ENCODE assay signal across 16 cellular contexts in genomic region chr10:132481690-132482089, GRCh38. TPM values are rescaled to one million over a fixed set of nuclear protein-coding genes. Genes with fewer than 3 reads are reported as not detected.
DNase-seq lines count a peak whose midpoint lies in the region; ATAC-seq and TF ChIP-seq lines count a peak whose summit lies in the region.
"Had no signal": no experiment of that assay in that cellular context is flagged by ENCODE, and none has a peak within 500 bp of the region (broad histone marks: within the 10 kb centered on the region; RNA-seq: fewer than 3 reads in every experiment).

No MANE protein-coding gene starts in this region.

- H3K4me3 Mint-ChIP-seq in activated naive CD8-positive, alpha-beta T cell treated with anti-CD3 and anti-CD28 coated beads for 36 hours: no peak overlapping the region
- no peak overlapping the region for H3K4me3 Mint-ChIP-seq in T-cell
- H3K4me3 Mint-ChIP-seq: nephron progenitor cell had no signal

- no peaks in the 10 kb centered on the region for H3K27me3 Mint-ChIP-seq in activated naive CD8-positive, alpha-beta T cell treated with anti-CD3 and anti-CD28 coated beads for 36 hours
- peaks cover 0 to 14% of the 10 kb centered on the region in 2 donors for H3K27me3 Mint-ChIP-seq in T-cell

- H3K27ac ChIP-seq in HUES6 (ENCODE audit: low read depth, low read length) (peak overlapping the region; percentile 72; the same call in 1 of the 2 replicates), mammary epithelial cell (ENCODE audit: insufficient read depth, low read depth, low read length) (peak overlapping the region; percentile 82), mesodermal cell (ENCODE audit: low read depth, low read length, severe bottlenecking) (peak overlapping the region; percentile 92), suprapubic skin (peak overlapping the region; percentile 86)
- H3K27ac ChIP-seq: right lobe of liver had no signal

- dilution Hi-C loops in mammary epithelial cell (cut with HindIII; ENCODE audit: low sequenced_read_pairs): no loop called here

- CTCF ChIA-PET in mammary epithelial cell (lab: Charles Lee; ENCODE audit: low non-redundant PET) (no interaction called here), T-cell (lab: Charles Lee) (no interaction called here)

- TF ChIP-seq CTCF in mammary epithelial cell (conservative IDR thresholded peaks at IDR 0.05 in 1 of 2, IDR thresholded peaks at IDR 0.05 in 1 of 2; ENCODE audit: extremely low read depth in 1 of 2, insufficient read depth in 1 of 2, low read depth in 1 of 2, low read length in 2 of 2) (no peak), suprapubic skin (IDR thresholded peaks at IDR 0.05) (no peak)

- H3K4me1 Mint-ChIP-seq in activated naive CD8-positive, alpha-beta T cell treated with anti-CD3 and anti-CD28 coated beads for 36 hours: no peaks in the 10 kb centered on the region
- no peaks in the 10 kb centered on the region for H3K4me1 Mint-ChIP-seq in T-cell

- peak overlapping the region; percentile 81 for H2AFZ ChIP-seq in mammary epithelial cell (ENCODE audit: low read depth, low read length)

- WGBS in mammary epithelial cell (ENCODE audit: low coverage, missing lambda C conversion rate): 59% methylated on average over 6 of the region's 10 CpGs
- 46 to 56% methylated on average over 6 to 9 of the region's 10 CpGs for WGBS in mesodermal cell (ENCODE audit: insufficient coverage in 2 of 2), 2 experiments
- 59% methylated on average over 10 of the region's 10 CpGs for WGBS in suprapubic skin

- peaks cover 21% of the 10 kb centered on the region for H3K4me1 ChIP-seq in HUES6 (ENCODE audit: control insufficient read depth, insufficient read depth, low read length)
- H3K4me1 ChIP-seq in mammary epithelial cell (ENCODE audit: insufficient read depth, low read length): peaks cover 15% of the 10 kb centered on the region
- H3K4me1 ChIP-seq in mesodermal cell (ENCODE audit: control insufficient read depth, insufficient read depth, low read length, poor library complexity, severe bottlenecking): peaks cover 12% of the 10 kb centered on the region
- H3K4me1 ChIP-seq in suprapubic skin: peaks cover 29% of the 10 kb centered on the region

- no peak for TF ChIP-seq POLR2A in suprapubic skin (IDR thresholded peaks at IDR 0.05)

- ATAC-seq in T-cell (replicated peaks in 1 of 4): no peak
- ATAC-seq: right lobe of liver had no signal

- DNase-seq in mammary epithelial cell: no peak
- DNase-seq in suprapubic skin (ENCODE audit: low spot score in 2 of 2): peak; percentile 41 to 49
- DNase-seq in stimulated activated CD4-positive, alpha-beta T cell treated with anti-CD3 and anti-CD28 coated beads, Interleukin-2, amount 100 ng/mL, for 24 hours: no peak
- DNase-seq in activated naive CD8-positive, alpha-beta T cell treated with anti-CD3 and anti-CD28 coated beads for 36 hours: no peak
- DNase-seq in T-cell: no peak
- no peak for DNase-seq in NCI-H748 (lab: John Stamatoyannopoulos, UW; ENCODE audit: unreplicated experiment)
- DNase-seq: activated CD4-positive, alpha-beta T cell treated with anti-CD3 and anti-CD28 coated beads, Interleukin-2, amount 50 U/mL, for 4 hours; activated T-cell treated with anti-CD3 and anti-CD28 coated beads, Interleukin-2, amount 50 U/mL, for 48 hours; erythroblast; NCI-H187 treated with DMSO at 0.1 percent for 48 hours; NCI-H524; nephron progenitor cell; OCI-M1; right lobe of liver had no signal

- no peak overlapping the region for H3K4me3 ChIP-seq in HUES6 (ENCODE audit: low read depth, low read length)
- H3K4me3 ChIP-seq in mammary epithelial cell (replicated peaks in 1 of 3; ENCODE audit: insufficient read depth in 1 of 3, low read depth in 2 of 3, low read length in 3 of 3): no peak overlapping the region
- H3K4me3 ChIP-seq in mesodermal cell (ENCODE audit: extremely low read depth, insufficient read depth, low read length, poor library complexity, severe bottlenecking): no peak overlapping the region
- no peak overlapping the region for H3K4me3 ChIP-seq in suprapubic skin
- H3K4me3 ChIP-seq: right lobe of liver had no signal

- no TSS peak for BruUV-seq in mammary epithelial cell (replicated peaks; lab: Mats Ljungman, UMichigan)

- no peaks in the 10 kb centered on the region for H3K27me3 ChIP-seq in HUES6 (ENCODE audit: control insufficient read depth, insufficient read depth, low read length)
- peaks cover under 1% of the 10 kb centered on the region for H3K27me3 ChIP-seq in mammary epithelial cell (ENCODE audit: insufficient read depth, low read length)
- no peaks in the 10 kb centered on the region for H3K27me3 ChIP-seq in suprapubic skin
- H3K27me3 ChIP-seq: right lobe of liver had no signal

- H3K9me3 ChIP-seq in HUES6 (ENCODE audit: control insufficient read depth, insufficient read depth, low read depth, low read length) (no peaks in the 10 kb centered on the region; the same call in 1 of the 2 replicates), mammary epithelial cell (replicated peaks; ENCODE audit: insufficient read depth, low read length) (no peaks in the 10 kb centered on the region), mesodermal cell (ENCODE audit: control insufficient read depth, low read length) (no peaks in the 10 kb centered on the region), suprapubic skin (no peaks in the 10 kb centered on the region)
- H3K9me3 ChIP-seq: right lobe of liver had no signal

- H3K36me3 ChIP-seq in HUES6 (ENCODE audit: control insufficient read depth, insufficient read depth, low read length): no peaks in the 10 kb centered on the region
- H3K36me3 ChIP-seq in mammary epithelial cell (ENCODE audit: insufficient read depth, low read length): no peaks in the 10 kb centered on the region
- H3K36me3 ChIP-seq in mesodermal cell (ENCODE audit: control insufficient read depth, insufficient read depth, low read length): no peaks in the 10 kb centered on the region
- no peaks in the 10 kb centered on the region for H3K36me3 ChIP-seq in suprapubic skin
- H3K36me3 ChIP-seq: right lobe of liver had no signal

- no peak overlapping the region for H3K27ac Mint-ChIP-seq in activated naive CD8-positive, alpha-beta T cell treated with anti-CD3 and anti-CD28 coated beads for 36 hours
- no peak overlapping the region for H3K27ac Mint-ChIP-seq in T-cell

- H3K36me3 Mint-ChIP-seq in activated naive CD8-positive, alpha-beta T cell treated with anti-CD3 and anti-CD28 coated beads for 36 hours: no peaks in the 10 kb centered on the region
- H3K36me3 Mint-ChIP-seq in T-cell: no peaks in the 10 kb centered on the region

- peak overlapping the region; percentile 20 for H3K9ac ChIP-seq in HUES6 (ENCODE audit: low read length)
- peak overlapping the region; percentile 20 for H3K9ac ChIP-seq in mammary epithelial cell (ENCODE audit: insufficient read depth, low read length)

- intact Hi-C loops in mammary epithelial cell (cut with micrococcal nuclease): no loop called here

- H3K4me2 ChIP-seq in mammary epithelial cell (ENCODE audit: insufficient read depth, low read depth, low read length): peak overlapping the region; percentile 64

- no peaks in the 10 kb centered on the region for H3K79me2 ChIP-seq in mammary epithelial cell (ENCODE audit: insufficient read depth, low read length)

- H4K20me1 ChIP-seq in mammary epithelial cell (ENCODE audit: insufficient read depth, low read length): no peaks in the 10 kb centered on the region

- in situ Hi-C loops in mammary epithelial cell (cut with MboI; ENCODE audit: low sequenced_read_pairs in 2 of 2): no loop called here

- H3K9me3 Mint-ChIP-seq in activated naive CD8-positive, alpha-beta T cell treated with anti-CD3 and anti-CD28 coated beads for 36 hours: no peaks in the 10 kb centered on the region
- no peaks in the 10 kb centered on the region for H3K9me3 Mint-ChIP-seq in T-cell

- POLR2A ChIA-PET in T-cell (lab: Charles Lee): no interaction called here

- TF ChIP-seq EP300 in suprapubic skin (IDR thresholded peaks at IDR 0.05): no peak

RNA-seq across cellular contexts. Expression of gene INPP5A, which starts 55.9 kb away (rescaled TPM):
- total RNA-seq in mammary epithelial cell (10 to 100 TPM; 18.0 to 18.7 TPM), suprapubic skin (10 to 100 TPM; 28.1 to 39.1 (median 32.3) TPM), T-cell (10 to 100 TPM; 20.9 to 23.1 (median 22.9) TPM)
- polyA plus RNA-seq in mammary epithelial cell: 17.3 TPM
- 18.8 TPM for polyA minus RNA-seq in mammary epithelial cell
- polyA plus RNA-seq in mesodermal cell (2013, experiment 1 of 2): 33.0 TPM
- polyA plus RNA-seq in mesodermal cell (2013, experiment 2 of 2): 32.5 TPM
- 1 to 10 TPM; 6.1 to 7.4 TPM for total RNA-seq in activated naive CD8-positive, alpha-beta T cell treated with anti-CD3 and anti-CD28 coated beads for 36 hours

Comparison
In these comparisons a context has a peak if more than half of its experiments do, and no peak if none do; other contexts are left out.
1. DNase-seq: peak in suprapubic skin (2 of 2); none in mammary epithelial cell (single experiment), stimulated activated CD4-positive, alpha-beta T cell treated with anti-CD3 and anti-CD28 coated beads, Interleukin-2, amount 100 ng/mL, for 24 hours (0 of 2), activated naive CD8-positive, alpha-beta T cell treated with anti-CD3 and anti-CD28 coated beads for 36 hours (single experiment), T-cell (0 of 34) and NCI-H748 (single experiment).
2. Peak in every context shown above with its lines, with median percentiles within 50 percentile points of each other: H3K27ac ChIP-seq.